24 cellular contexts compared by ENCODE assay signal in genomic region chr18:56185126-56185525, GRCh38.
"Had no signal": no experiment of that assay in that cellular context is flagged by ENCODE, and none has a peak within 500 bp of the region (broad histone marks: within the 10 kb centered on the region; RNA-seq: fewer than 3 reads in every experiment).

No MANE protein-coding gene starts in this region.

- ATAC-seq: stimulated activated effector memory CD8-positive, alpha-beta T cell treated with anti-CD3 and anti-CD28 coated beads, Interleukin-12 subunit alpha, Interleukin-12 subunit beta, amount 100 ng/mL, for 72 hours; stimulated activated memory B cell treated with anti-CD40 and anti-IgM and Interleukin-4, amounts not matched to agents 10 μg/mL and 1 μg/mL and 100 μg/mL, for 72 hours; stimulated activated naive B cell treated with anti-CD40 and anti-IgM and Interleukin-4, amounts not matched to agents 10 μg/mL and 1 μg/mL and 100 μg/mL, for 72 hours; stimulated activated naive CD8-positive, alpha-beta T cell treated with anti-CD3 and anti-CD28 coated beads, Interleukin-15, amount 100 ng/mL, for 72 hours; stimulated activated naive CD8-positive, alpha-beta T cell treated with anti-CD3 and anti-CD28 coated beads, Interleukin-15, Interleukin-2, amounts not matched to agents 100 U/mL and 50 U/mL, for 24 hours; upper lobe of right lung had no signal

- H3K27ac Mint-ChIP-seq: stimulated activated effector memory CD8-positive, alpha-beta T cell treated with anti-CD3 and anti-CD28 coated beads, Interleukin-12 subunit alpha, Interleukin-12 subunit beta, amount 100 ng/mL, for 72 hours; stimulated activated memory B cell treated with anti-CD40 and anti-IgM and Interleukin-4, amounts not matched to agents 10 μg/mL and 1 μg/mL and 100 μg/mL, for 72 hours; stimulated activated naive B cell treated with anti-CD40 and anti-IgM and Interleukin-4, amounts not matched to agents 10 μg/mL and 1 μg/mL and 100 μg/mL, for 72 hours; stimulated activated naive CD8-positive, alpha-beta T cell treated with anti-CD3 and anti-CD28 coated beads, Interleukin-15, amount 100 ng/mL, for 72 hours; stimulated activated naive CD8-positive, alpha-beta T cell treated with anti-CD3 and anti-CD28 coated beads, Interleukin-15, Interleukin-2, amounts not matched to agents 100 ng/mL and 50 ng/mL, for 24 hours; type B pancreatic cell had no signal

- H3K4me3 Mint-ChIP-seq: stimulated activated effector memory CD8-positive, alpha-beta T cell treated with anti-CD3 and anti-CD28 coated beads, Interleukin-12 subunit alpha, Interleukin-12 subunit beta, amount 100 ng/mL, for 72 hours; stimulated activated memory B cell treated with anti-CD40 and anti-IgM and Interleukin-4, amounts not matched to agents 10 μg/mL and 1 μg/mL and 100 μg/mL, for 72 hours; stimulated activated naive B cell treated with anti-CD40 and anti-IgM and Interleukin-4, amounts not matched to agents 10 μg/mL and 1 μg/mL and 100 μg/mL, for 72 hours; stimulated activated naive CD8-positive, alpha-beta T cell treated with anti-CD3 and anti-CD28 coated beads, Interleukin-15, amount 100 ng/mL, for 72 hours; stimulated activated naive CD8-positive, alpha-beta T cell treated with anti-CD3 and anti-CD28 coated beads, Interleukin-15, Interleukin-2, amounts not matched to agents 100 ng/mL and 50 ng/mL, for 24 hours; type B pancreatic cell had no signal

- H3K36me3 Mint-ChIP-seq: stimulated activated effector memory CD8-positive, alpha-beta T cell treated with anti-CD3 and anti-CD28 coated beads, Interleukin-12 subunit alpha, Interleukin-12 subunit beta, amount 100 ng/mL, for 72 hours; type B pancreatic cell had no signal

- H3K4me1 Mint-ChIP-seq: stimulated activated effector memory CD8-positive, alpha-beta T cell treated with anti-CD3 and anti-CD28 coated beads, Interleukin-12 subunit alpha, Interleukin-12 subunit beta, amount 100 ng/mL, for 72 hours; stimulated activated memory B cell treated with anti-CD40 and anti-IgM and Interleukin-4, amounts not matched to agents 10 μg/mL and 1 μg/mL and 100 μg/mL, for 72 hours; stimulated activated naive B cell treated with anti-CD40 and anti-IgM and Interleukin-4, amounts not matched to agents 10 μg/mL and 1 μg/mL and 100 μg/mL, for 72 hours; stimulated activated naive CD8-positive, alpha-beta T cell treated with anti-CD3 and anti-CD28 coated beads, Interleukin-15, amount 100 ng/mL, for 72 hours had no signal

- DNase-seq: stimulated activated CD4-positive, alpha-beta T cell treated with anti-CD3 and anti-CD28 coated beads, Interleukin-2, amount 100 ng/mL, for 48 hours; stimulated activated CD4-positive, alpha-beta T cell treated with anti-CD3 and anti-CD28 coated beads, Interleukin-4, amount 100 ng/mL, for 1 hour; stimulated activated CD4-positive, alpha-beta T cell treated with anti-CD3 and anti-CD28 coated beads, Interleukin-4, amount 100 ng/mL, for 24 hours; stimulated activated CD4-positive, alpha-beta T cell treated with anti-CD3 and anti-CD28 coated beads, Interleukin-4, amount 100 ng/mL, for 4 hours; stimulated activated CD8-positive, alpha-beta memory T cell treated with anti-CD3 and anti-CD28 coated beads, Interleukin-4, amount 100 ng/mL, for 48 hours; stimulated activated naive B cell treated with anti-CD40 and anti-IgM and Interleukin-4, amounts not matched to agents 10 μg/mL and 1 μg/mL and 100 μg/mL, for 72 hours; stimulated activated naive CD4-positive, alpha-beta T cell; stimulated activated naive CD4-positive, alpha-beta T cell treated with Interleukin-2 at 50 U/mL for 16 hours; stimulated activated naive CD8-positive, alpha-beta T cell treated with anti-CD3 and anti-CD28 coated beads, Interleukin-15, amount 100 ng/mL, for 72 hours; stimulated activated naive CD8-positive, alpha-beta T cell treated with anti-CD3 and anti-CD28 coated beads, Interleukin-15, Interleukin-2, amounts not matched to agents 100 U/mL and 50 U/mL, for 24 hours; stomach; substantia nigra; testis; thyroid gland; tibial artery; transverse colon; trophoblast cell; upper lobe of left lung; upper lobe of right lung; uterus had no signal

- H3K27me3 Mint-ChIP-seq: stimulated activated memory B cell treated with anti-CD40 and anti-IgM and Interleukin-4, amounts not matched to agents 10 μg/mL and 1 μg/mL and 100 μg/mL, for 72 hours; stimulated activated naive B cell treated with anti-CD40 and anti-IgM and Interleukin-4, amounts not matched to agents 10 μg/mL and 1 μg/mL and 100 μg/mL, for 72 hours; stimulated activated naive CD8-positive, alpha-beta T cell treated with anti-CD3 and anti-CD28 coated beads, Interleukin-15, amount 100 ng/mL, for 72 hours; stimulated activated naive CD8-positive, alpha-beta T cell treated with anti-CD3 and anti-CD28 coated beads, Interleukin-15, Interleukin-2, amounts not matched to agents 100 ng/mL and 50 ng/mL, for 24 hours; type B pancreatic cell had no signal

- H3K9me3 Mint-ChIP-seq: type B pancreatic cell had no signal
